Comparison of ENCODE assay signal across 11 cellular contexts in genomic region chr10:104424719-104425118, GRCh38.
DNase-seq lines count a peak whose midpoint lies in the region; ATAC-seq lines count a peak whose summit lies in the region.
"Had no signal": no experiment of that assay in that cellular context is flagged by ENCODE, and none has a peak within 500 bp of the region (broad histone marks: within the 10 kb centered on the region; RNA-seq: fewer than 3 reads in every experiment).

No MANE protein-coding gene starts in this region.

- H3K4me1 Mint-ChIP-seq in activated T-cell treated with anti-CD3 and anti-CD28 coated beads, Interleukin-2, amount 50 U/mL, for 72 hours (ENCODE audit: low read depth): peaks cover 7% of the 10 kb centered on the region

- H3K27ac Mint-ChIP-seq in activated T-cell treated with anti-CD3 and anti-CD28 coated beads, Interleukin-2, amount 50 U/mL, for 72 hours: no peak overlapping the region

- H3K4me3 Mint-ChIP-seq in activated T-cell treated with anti-CD3 and anti-CD28 coated beads, Interleukin-2, amount 50 U/mL, for 72 hours: no peak overlapping the region

- H3K36me3 Mint-ChIP-seq in activated T-cell treated with anti-CD3 and anti-CD28 coated beads, Interleukin-2, amount 50 U/mL, for 72 hours (ENCODE audit: insufficient read depth in 2 of 2): no peaks in the 10 kb centered on the region

- no peak for DNase-seq in activated T-cell treated with anti-CD3 and anti-CD28 coated beads, Interleukin-2, amount 50 U/mL, for 72 hours
- DNase-seq in activated T-cell treated with anti-CD3 and anti-CD28 coated beads, Interleukin-2, amount 50 U/mL, for 48 hours: no peak
- no peak for DNase-seq in stimulated activated naive CD8-positive, alpha-beta T cell treated with anti-CD3 and anti-CD28 coated beads, Interleukin-15, Interleukin-2, amounts not matched to agents 100 U/mL and 50 U/mL, for 24 hours
- no peak for DNase-seq in GDM1 (lab: John Stamatoyannopoulos, UW)
- no peak for DNase-seq in activated CD4-positive, CD25-positive, alpha-beta regulatory T cell treated with anti-CD3 and anti-CD28 coated beads, Interleukin-2, amount 50 U/mL, for 72 hours
- no peak for DNase-seq in SHP77 (lab: John Stamatoyannopoulos, UW)
- DNase-seq: foreskin melanocyte; stimulated activated CD4-positive, alpha-beta T cell treated with anti-CD3 and anti-CD28 coated beads, Interleukin-1b, Interleukin-23, amount 100 ng/mL, for 48 hours; T-helper 9 cell had no signal

- no peaks in the 10 kb centered on the region for H3K27me3 Mint-ChIP-seq in activated T-cell treated with anti-CD3 and anti-CD28 coated beads, Interleukin-2, amount 50 U/mL, for 72 hours (ENCODE audit: low read depth)

- H3K9me3 Mint-ChIP-seq in activated T-cell treated with anti-CD3 and anti-CD28 coated beads, Interleukin-2, amount 50 U/mL, for 72 hours: no peaks in the 10 kb centered on the region

- ATAC-seq in activated T-cell treated with anti-CD3 and anti-CD28 coated beads, Interleukin-2, amount 50 U/mL, for 72 hours (replicated peaks in 1 of 2): peak; percentile 71 to 87
- ATAC-seq in HG02610 (IDR thresholded peaks at IDR 0.05; ENCODE audit: unreplicated experiment) (peak; percentile 95), HG03558 (IDR thresholded peaks at IDR 0.05; ENCODE audit: extremely low read depth, unreplicated experiment) (peak; percentile 92)
- peak; percentile 53 for ATAC-seq in stimulated activated naive CD8-positive, alpha-beta T cell treated with anti-CD3 and anti-CD28 coated beads, Interleukin-15, Interleukin-2, amounts not matched to agents 100 U/mL and 50 U/mL, for 24 hours
